24 cellular contexts compared by ENCODE assay signal in genomic region chr7:30655096-30655970, GRCh38. TPM values are rescaled to one million over a fixed set of nuclear protein-coding genes. Genes with fewer than 3 reads are reported as not detected.
DNase-seq lines count a peak whose midpoint lies in the region; ATAC-seq and TF ChIP-seq lines count a peak whose summit lies in the region.
"Had no signal": no experiment of that assay in that cellular context is flagged by ENCODE, and none has a peak within 500 bp of the region (broad histone marks: within the 10 kb centered on the region; RNA-seq: fewer than 3 reads in every experiment).

No MANE protein-coding gene starts in this region.

- H2BK5ac ChIP-seq in neuronal stem cell (ENCODE audit: low read length), result peak overlapping the region; percentile 92

- WGBS in neuronal stem cell (ENCODE audit: extremely low coverage in 2 of 2, insufficient read length in 2 of 2, insufficient replicate concordance in 1 of 2), 2 donors, result no CpG with 5 or more reads among the region's 22 CpGs

- H2BK12ac ChIP-seq in neuronal stem cell (ENCODE audit: low read length), result peak overlapping the region; percentile 17

- H3K27me3 ChIP-seq in WERI-Rb-1 (ENCODE audit: insufficient read depth, low read depth, severe bottlenecking) (no peaks in the 10 kb centered on the region), neuronal stem cell (ENCODE audit: control insufficient read depth in 3 of 3, insufficient read depth in 3 of 3, low read depth in 1 of 3, low read length in 3 of 3) (peaks cover 0 to 9% (median 0%) of the 10 kb centered on the region in 3 experiments), uterus (no peaks in the 10 kb centered on the region)
- H3K27me3 ChIP-seq: MG63, SJCRH30 had no signal

- H3K4me3 ChIP-seq in WERI-Rb-1 (ENCODE audit: low read depth, low read length), result no peak overlapping the region
- no peak overlapping the region for H3K4me3 ChIP-seq in neuronal stem cell (ENCODE audit: low read length in 2 of 2)
- no peak overlapping the region for H3K4me3 ChIP-seq in uterus
- H3K4me3 ChIP-seq: K562, MG63, SJCRH30 had no signal

- H3K4ac ChIP-seq in neuronal stem cell (ENCODE audit: low read length), result no peak overlapping the region

- H3K4me1 Mint-ChIP-seq in stimulated activated naive B cell treated with anti-CD40 and anti-IgM and Interleukin-4, amounts not matched to agents 10 μg/mL and 1 μg/mL and 100 μg/mL, for 72 hours, result no peaks in the 10 kb centered on the region

- no peak overlapping the region for H3K4me3 Mint-ChIP-seq in stimulated activated naive B cell treated with anti-CD40 and anti-IgM and Interleukin-4, amounts not matched to agents 10 μg/mL and 1 μg/mL and 100 μg/mL, for 72 hours

- no peak overlapping the region for H3K9ac ChIP-seq in neuronal stem cell (ENCODE audit: low read depth, low read length, poor library complexity)

- H3K27me3 Mint-ChIP-seq in stimulated activated naive B cell treated with anti-CD40 and anti-IgM and Interleukin-4, amounts not matched to agents 10 μg/mL and 1 μg/mL and 100 μg/mL, for 72 hours, result no peaks in the 10 kb centered on the region

- peak overlapping the region; percentile 56 for H3K27ac Mint-ChIP-seq in stimulated activated naive B cell treated with anti-CD40 and anti-IgM and Interleukin-4, amounts not matched to agents 10 μg/mL and 1 μg/mL and 100 μg/mL, for 72 hours
- H3K27ac Mint-ChIP-seq: CD14-positive monocyte had no signal

- no peaks in the 10 kb centered on the region for H3K36me3 ChIP-seq in WERI-Rb-1
- H3K36me3 ChIP-seq in neuronal stem cell (replicated peaks in 1 of 2; ENCODE audit: control insufficient read depth in 2 of 2, insufficient read depth in 2 of 2, low read length in 2 of 2), result peaks cover 0 to 6% of the 10 kb centered on the region in 2 donors
- H3K36me3 ChIP-seq in uterus, result no peaks in the 10 kb centered on the region
- H3K36me3 ChIP-seq: MG63, SJCRH30 had no signal

- no peak overlapping the region for H3K14ac ChIP-seq in neuronal stem cell (ENCODE audit: low read length)

- no peak overlapping the region for H4K91ac ChIP-seq in neuronal stem cell (ENCODE audit: low read depth, low read length, poor library complexity)

- H3K4me2 ChIP-seq in neuronal stem cell (ENCODE audit: insufficient read depth, low read length, poor library complexity, severe bottlenecking), result no peak overlapping the region

- peak overlapping the region; percentile 30 for H2AK5ac ChIP-seq in neuronal stem cell (ENCODE audit: low read depth, low read length)

- H4K8ac ChIP-seq in neuronal stem cell (ENCODE audit: low read depth, low read length), result no peak overlapping the region

- peaks cover 0 to 15% of the 10 kb centered on the region in 2 donors for H3K36me3 Mint-ChIP-seq in stimulated activated naive B cell treated with anti-CD40 and anti-IgM and Interleukin-4, amounts not matched to agents 10 μg/mL and 1 μg/mL and 100 μg/mL, for 72 hours
- H3K36me3 Mint-ChIP-seq: CD14-positive monocyte had no signal

- no peak for TF ChIP-seq POLR2A in uterus (IDR thresholded peaks at IDR 0.05)

- no peak overlapping the region for H2AFZ ChIP-seq in neuronal stem cell (ENCODE audit: low read length)

- H3K4me1 ChIP-seq in neuronal stem cell (ENCODE audit: control insufficient read depth in 2 of 2, insufficient read depth in 1 of 2, low read depth in 1 of 2, low read length in 2 of 2) (peaks cover 0 to 2% of the 10 kb centered on the region in 2 donors), uterus (no peaks in the 10 kb centered on the region)

- no peak for TF ChIP-seq CTCF in WERI-Rb-1 (IDR thresholded peaks at IDR 0.05; ENCODE audit: low read depth, low read length)
- no peak for TF ChIP-seq CTCF in uterus (IDR thresholded peaks at IDR 0.05)

- H2BK15ac ChIP-seq in neuronal stem cell (ENCODE audit: low read length), result no peak overlapping the region

- H3K9me3 Mint-ChIP-seq in stimulated activated naive B cell treated with anti-CD40 and anti-IgM and Interleukin-4, amounts not matched to agents 10 μg/mL and 1 μg/mL and 100 μg/mL, for 72 hours, result no peaks in the 10 kb centered on the region

- no peak for ATAC-seq in stimulated activated naive B cell treated with anti-CD40 and anti-IgM and Interleukin-4, amounts not matched to agents 10 μg/mL and 1 μg/mL and 100 μg/mL, for 72 hours (replicated peaks)
- ATAC-seq: Panc1 had no signal

- H3K9me3 ChIP-seq in WERI-Rb-1 (ENCODE audit: severe bottlenecking) (no peaks in the 10 kb centered on the region), neuronal stem cell (replicated peaks in 1 of 2; ENCODE audit: control insufficient read depth in 2 of 2, insufficient read depth in 1 of 2, low read depth in 1 of 2, low read length in 2 of 2) (no peaks in the 10 kb centered on the region), uterus (no peaks in the 10 kb centered on the region)
- H3K9me3 ChIP-seq: MG63, SJCRH30 had no signal

- H3K18ac ChIP-seq in neuronal stem cell (ENCODE audit: low read length), result peak overlapping the region; percentile 73

- intact Hi-C loops in uterus (cut with DNase I; ENCODE audit: low total_unique reads), result no loop called here

- peak overlapping the region; percentile 60 for H3K27ac ChIP-seq in WERI-Rb-1
- H3K27ac ChIP-seq in neuronal stem cell (replicated peaks; ENCODE audit: low read length), result no peak overlapping the region
- no peak overlapping the region for H3K27ac ChIP-seq in uterus
- H3K27ac ChIP-seq: SJCRH30 had no signal

- peak; percentile 58 for DNase-seq in activated effector memory CD4-positive, alpha-beta T cell treated with anti-CD3 and anti-CD28 coated beads, Interleukin-2, amount 50 U/mL, for 16 hours
- DNase-seq in activated effector memory CD4-positive, alpha-beta T cell treated with Interleukin-2 at 50 U/mL for 16 hours, result no peak
- DNase-seq in WERI-Rb-1 (no peak), neuronal stem cell (ENCODE audit: low spot score) (no peak), uterus (no peak), T-helper 1 cell (no peak), inferior parietal cortex (ENCODE audit: extremely low spot score) (no peak)
- no peak for DNase-seq in stimulated activated naive B cell treated with anti-CD40 and anti-IgM and Interleukin-4, amounts not matched to agents 10 μg/mL and 1 μg/mL and 100 μg/mL, for 72 hours
- DNase-seq: AML-193; EL; MG63; NCI-H1417 treated with DMSO at 0.1 percent for 48 hours; NCI-H187; NCI-H2107; NCI-H2227 treated with DMSO at 0.1 percent for 48 hours; NCI-H510A; NK-92 treated with Interleukin-12 subunit alpha and Interleukin-12 subunit beta, amount 100 ng/mL, for 24 hours; SJCRH30 had no signal

- peaks cover 6% of the 10 kb centered on the region for H3K79me1 ChIP-seq in neuronal stem cell (ENCODE audit: low read depth, low read length)

- no peak overlapping the region for H3K23ac ChIP-seq in neuronal stem cell (ENCODE audit: low read depth, low read length, poor library complexity)

- no peak overlapping the region for H2BK120ac ChIP-seq in neuronal stem cell (ENCODE audit: low read depth, low read length)

RNA-seq across cellular contexts. Expression of gene CRHR2, which starts 26.9 kb away (rescaled TPM):
- 0.08 TPM for polyA plus RNA-seq in neuronal stem cell (2013, experiment 1 of 2)
- 0.04 TPM for polyA plus RNA-seq in neuronal stem cell (2013, experiment 2 of 2)
- total RNA-seq in uterus, result under 1 TPM in 1 of 4 donors, not detected in 3; 0.27 TPM
- total RNA-seq: A172, K562, LHCN-M2, SJCRH30 had no signal
- polyA plus RNA-seq: AG04450, CD14-positive monocyte, K562 had no signal
